8 cellular contexts compared by ENCODE assay signal in genomic region chr3:12286927-12287726, GRCh38. TPM values are rescaled to one million over a fixed set of nuclear protein-coding genes. Genes with fewer than 3 reads are reported as not detected.
DNase-seq lines count a peak whose midpoint lies in the region; ATAC-seq and TF ChIP-seq lines count a peak whose summit lies in the region.

No MANE protein-coding gene starts in this region.

- no peaks in the 10 kb centered on the region for H3K9me3 ChIP-seq in CD8-positive, alpha-beta T cell (ENCODE audit: low read length)

- no peak for TF ChIP-seq CTCF in CD8-positive, alpha-beta T cell (IDR thresholded peaks at IDR 0.05)

- WGBS in mesendoderm (ENCODE audit: extremely low coverage, insufficient coverage, low lambda C conversion rate): no CpG with 5 or more reads among the region's 33 CpGs

- H3K79me2 ChIP-seq in mesendoderm (ENCODE audit: control insufficient read depth, insufficient read depth, low read length): no peaks in the 10 kb centered on the region

- no peak overlapping the region for H3K23ac ChIP-seq in mesendoderm (ENCODE audit: low read length)

- H3K27ac ChIP-seq in CD8-positive, alpha-beta T cell (ENCODE audit: low read depth, low read length): no peak overlapping the region
- H3K27ac ChIP-seq in mesendoderm (ENCODE audit: low read depth, low read length): no peak overlapping the region

- H3K9ac ChIP-seq in mesendoderm (ENCODE audit: low read length): peak overlapping the region; percentile 37

- H3K4ac ChIP-seq in mesendoderm (ENCODE audit: low read depth, low read length): no peak overlapping the region

- no peak overlapping the region for H2BK120ac ChIP-seq in mesendoderm (ENCODE audit: low read depth, low read length)

- peaks cover 11% of the 10 kb centered on the region for H3K4me1 Mint-ChIP-seq in CD8-positive, alpha-beta T cell (ENCODE audit: low read depth)

- no peak overlapping the region for H2AK5ac ChIP-seq in mesendoderm (ENCODE audit: low read length)

- no peaks in the 10 kb centered on the region for H3K79me1 ChIP-seq in mesendoderm (ENCODE audit: low read length)

- ATAC-seq in CD8-positive, alpha-beta T cell: no peak
- ATAC-seq in HG03342 (IDR thresholded peaks at IDR 0.05; ENCODE audit: unreplicated experiment) (no peak), HG02678 (IDR thresholded peaks at IDR 0.05; ENCODE audit: unreplicated experiment) (no peak)

- H2BK15ac ChIP-seq in mesendoderm (replicated peaks; ENCODE audit: low read depth): no peak overlapping the region

- H3K4me3 ChIP-seq in CD8-positive, alpha-beta T cell (ENCODE audit: low read depth, low read length): no peak overlapping the region
- no peak overlapping the region for H3K4me3 ChIP-seq in mesendoderm (ENCODE audit: low read length)

- H4K8ac ChIP-seq in mesendoderm (ENCODE audit: low read depth, low read length): no peak overlapping the region

- H2BK5ac ChIP-seq in mesendoderm (ENCODE audit: low read length): no peak overlapping the region

- no peaks in the 10 kb centered on the region for H3K9me3 Mint-ChIP-seq in CD8-positive, alpha-beta T cell

- no peak overlapping the region for H4K5ac ChIP-seq in mesendoderm (ENCODE audit: low read length)

- H3K27me3 ChIP-seq in CD8-positive, alpha-beta T cell (ENCODE audit: insufficient read depth, low read length): peaks cover 12% of the 10 kb centered on the region
- H3K27me3 ChIP-seq in mesendoderm (ENCODE audit: insufficient read depth, low read length, poor library complexity): peaks cover 18% of the 10 kb centered on the region

- peaks cover 42% of the 10 kb centered on the region for H3K27me3 Mint-ChIP-seq in CD8-positive, alpha-beta T cell (ENCODE audit: low read depth)

- no peak for DNase-seq in CD8-positive, alpha-beta T cell
- DNase-seq in HuH-7.5 (ENCODE audit: low spot score) (peak; percentile 68), dermis blood vessel endothelial cell (peak; percentile 26), mesendoderm (peak; percentile 14), NCI-H226 (no peak), NCI-H187 treated with DMSO at 0.1 percent for 48 hours (lab: John Stamatoyannopoulos, UW) (no peak)

- POLR2A ChIA-PET in CD8-positive, alpha-beta T cell (lab: Charles Lee): no interaction called here

- peak overlapping the region; percentile 39 for H3K4me3 Mint-ChIP-seq in CD8-positive, alpha-beta T cell

- no peaks in the 10 kb centered on the region for H3K36me3 ChIP-seq in CD8-positive, alpha-beta T cell (ENCODE audit: insufficient read depth, low read length)
- no peaks in the 10 kb centered on the region for H3K36me3 ChIP-seq in mesendoderm (ENCODE audit: control insufficient read depth, insufficient read depth, low read length)

- H3K36me3 Mint-ChIP-seq in CD8-positive, alpha-beta T cell: no peaks in the 10 kb centered on the region

- H3K4me2 ChIP-seq in mesendoderm (ENCODE audit: low read length): peak overlapping the region; percentile 11

- CTCF ChIA-PET in CD8-positive, alpha-beta T cell (lab: Charles Lee): no interaction called here

- H3K4me1 ChIP-seq in CD8-positive, alpha-beta T cell (ENCODE audit: insufficient read depth, low read length): no peaks in the 10 kb centered on the region
- no peaks in the 10 kb centered on the region for H3K4me1 ChIP-seq in mesendoderm (ENCODE audit: control insufficient read depth, low read depth, low read length)

- no peak overlapping the region for H3K27ac Mint-ChIP-seq in CD8-positive, alpha-beta T cell

- no peak overlapping the region for H3K18ac ChIP-seq in mesendoderm (ENCODE audit: low read length)

- intact Hi-C loops in CD8-positive, alpha-beta T cell (cut with DNase I, micrococcal nuclease): no loop called here

- H3K56ac ChIP-seq in mesendoderm (ENCODE audit: low read length): peak overlapping the region; percentile 50

RNA-seq across cellular contexts. Expression of gene PPARG, which starts 1.7 kb away (rescaled TPM):
- total RNA-seq in CD8-positive, alpha-beta T cell: not detected
- 57.7 and 69.4 TPM in 2 replicates for total RNA-seq in dermis blood vessel endothelial cell
- 0.08 TPM for polyA plus RNA-seq in mesendoderm (2013, experiment 1 of 2)
- 0.10 TPM for polyA plus RNA-seq in mesendoderm (2013, experiment 2 of 2)

Comparison
In these comparisons a context has a peak if more than half of its experiments do, and no peak if none do; other contexts are left out.
1. DNase-seq: peak in HuH-7.5 (single experiment), dermis blood vessel endothelial cell (single experiment) and mesendoderm (single experiment); none in CD8-positive, alpha-beta T cell (0 of 7), NCI-H226 (single experiment) and NCI-H187 treated with DMSO at 0.1 percent for 48 hours (single experiment).
2. RNA of gene PPARG, which starts 1.7 kb away (total RNA-seq): 57.7 to 69.4 TPM in dermis blood vessel endothelial cell; not detected in CD8-positive, alpha-beta T cell; every median in the first group is over 10 times any median in the second.